In the genomic region with DNA sequence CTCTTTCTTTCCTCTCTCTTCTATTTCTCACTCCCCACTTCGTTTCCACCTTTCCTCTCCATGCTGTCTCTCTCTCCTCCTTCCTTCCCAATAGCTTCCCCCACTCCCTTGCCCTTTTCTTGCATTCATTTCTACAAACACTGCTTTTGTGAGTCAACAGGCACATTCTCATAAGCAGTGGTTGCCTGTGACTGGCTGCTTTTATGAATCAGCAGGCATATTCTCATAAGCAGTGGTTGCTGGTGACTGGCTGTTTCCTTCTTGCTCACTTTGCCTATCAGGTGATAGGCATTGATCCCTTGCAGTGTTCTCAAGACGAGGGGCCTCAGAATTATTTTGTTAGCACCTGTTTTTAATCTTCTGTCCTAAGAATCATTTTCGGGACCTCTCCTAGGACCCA, we compare ENCODE assay signal across 12 cellular contexts.
DNase-seq lines count a peak whose midpoint lies in the region; FAIRE-seq lines count a peak whose summit lies in the region.
"Had no signal": no experiment of that assay in that cellular context is flagged by ENCODE, and none has a peak within 500 bp of the region (broad histone marks: within the 10 kb centered on the region; RNA-seq: fewer than 3 reads in every experiment).

No MANE protein-coding gene starts in this region.

- FAIRE-seq in urothelium cell line (lab: Jason Lieb, UNC) = no peak
- FAIRE-seq: endometrium had no signal

- peak; percentile 27 for DNase-seq in stimulated activated CD4-positive, alpha-beta T cell treated with anti-CD3 and anti-CD28 coated beads, Interleukin-15, amount 100 ng/mL, for 24 hours
- no peak for DNase-seq in stimulated activated CD4-positive, alpha-beta T cell treated with anti-CD3 and anti-CD28 coated beads, Interleukin-4, amount 100 ng/mL, for 1 hour
- DNase-seq in RPMI7951 (ENCODE audit: low read depth) (peak; percentile 49), fibroblast of peridontal ligament (ENCODE audit: extremely low read depth) (peak; percentile 60), urothelium cell line (ENCODE audit: low spot score) (peak; percentile 17), DMS79 (lab: John Stamatoyannopoulos, UW) (no peak), NCI-H2081 treated with DMSO at 0.1 percent for 48 hours (lab: John Stamatoyannopoulos, UW) (no peak), OCI-M2 (lab: John Stamatoyannopoulos, UW; ENCODE audit: unreplicated experiment) (no peak)
- DNase-seq: activated effector memory CD4-positive, alpha-beta T cell treated with Interleukin-2 at 50 U/mL for 16 hours; CD4-positive, CD25-positive, alpha-beta regulatory T cell; spleen had no signal

Comparison
In these comparisons a context has a peak if more than half of its experiments do, and no peak if none do; other contexts are left out.
1. DNase-seq: peak in stimulated activated CD4-positive, alpha-beta T cell treated with anti-CD3 and anti-CD28 coated beads, Interleukin-15, amount 100 ng/mL, for 24 hours (single experiment), RPMI7951 (single experiment), fibroblast of peridontal ligament (single experiment) and urothelium cell line (single experiment); none in stimulated activated CD4-positive, alpha-beta T cell treated with anti-CD3 and anti-CD28 coated beads, Interleukin-4, amount 100 ng/mL, for 1 hour (single experiment), DMS79 (single experiment), NCI-H2081 treated with DMSO at 0.1 percent for 48 hours (single experiment) and OCI-M2 (single experiment).